In genomic region chr4:5160668-5161067, GRCh38 we compare ENCODE assay signal across 15 cellular contexts.
A peak's percentile ranks its signal among the peaks of the same experiment; 100 is the strongest.
DNase-seq lines count a peak whose midpoint lies in the region; ATAC-seq, FAIRE-seq and TF ChIP-seq lines count a peak whose summit lies in the region.
"Had no signal": no experiment of that assay in that cellular context is flagged by ENCODE, and none has a peak within 500 bp of the region (broad histone marks: within the 10 kb centered on the region; RNA-seq: fewer than 3 reads in every experiment).

No MANE protein-coding gene starts in this region.

- no peak overlapping the region for H3K23ac ChIP-seq in H1 (ENCODE audit: insufficient read length)
- H3K23ac ChIP-seq in neuronal stem cell (ENCODE audit: low read depth, low read length, poor library complexity) = no peak overlapping the region
- H3K23ac ChIP-seq in mesendoderm (ENCODE audit: low read length) = no peak overlapping the region

- H2BK120ac ChIP-seq in H1 (replicated peaks; ENCODE audit: low read depth, low read length) = no peak overlapping the region
- H2BK120ac ChIP-seq in neuronal stem cell (ENCODE audit: low read depth, low read length) = no peak overlapping the region
- H2BK120ac ChIP-seq in mesendoderm (ENCODE audit: low read depth, low read length) = no peak overlapping the region

- peak overlapping the region; percentile 3 for H4K8ac ChIP-seq in H1 (ENCODE audit: extremely low read depth, insufficient read depth, low read length)
- H4K8ac ChIP-seq in neuronal stem cell (ENCODE audit: low read depth, low read length) = no peak overlapping the region
- no peak overlapping the region for H4K8ac ChIP-seq in mesendoderm (ENCODE audit: low read depth, low read length)

- no peak overlapping the region for H2AK5ac ChIP-seq in H1 (ENCODE audit: low read depth, low read length)
- no peak overlapping the region for H2AK5ac ChIP-seq in neuronal stem cell (ENCODE audit: low read depth, low read length)
- H2AK5ac ChIP-seq in mesendoderm (ENCODE audit: low read length) = no peak overlapping the region

- no peaks in the 10 kb centered on the region for H3K9me3 Mint-ChIP-seq in CD4-positive, alpha-beta T cell
- H3K9me3 Mint-ChIP-seq: CD8-positive, alpha-beta T cell had no signal

- no peak overlapping the region for H2BK5ac ChIP-seq in H1 (ENCODE audit: low read depth, low read length)
- H2BK5ac ChIP-seq in neuronal stem cell (ENCODE audit: low read length) = no peak overlapping the region
- no peak overlapping the region for H2BK5ac ChIP-seq in mesendoderm (ENCODE audit: low read length)

- CTCF ChIA-PET in HEK293T (lab: Yijun Ruan, JAX) = no interaction called here
- CTCF ChIA-PET in H1 (lab: Charles Lee; ENCODE audit: partially characterized antibody) = no interaction called here
- CTCF ChIA-PET in CD4-positive, alpha-beta T cell (lab: Charles Lee) = no interaction called here

- TF ChIP-seq CTCF in H1 (IDR thresholded peaks at IDR 0.05; ENCODE audit: control extremely low read depth in 1 of 3, insufficient read depth in 1 of 3, low read depth in 1 of 3, low read length in 3 of 3) = no peak
- no peak for TF ChIP-seq CTCF in CD4-positive, alpha-beta T cell (IDR thresholded peaks at IDR 0.05)

- no peak for TF ChIP-seq EP300 in H1 (IDR thresholded peaks at IDR 0.05; ENCODE audit: borderline replicate concordance in 1 of 2, low read depth in 2 of 2, low read length in 2 of 2)

- H2AFZ ChIP-seq in H1 (ENCODE audit: low read length) = no peak overlapping the region
- H2AFZ ChIP-seq in neuronal stem cell (ENCODE audit: low read length) = no peak overlapping the region
- H2AFZ ChIP-seq: GM23248 had no signal

- H3K4me2 ChIP-seq in H1 (ENCODE audit: insufficient read depth in 1 of 2, low read depth in 2 of 2, low read length in 2 of 2) (no peak overlapping the region), neuronal stem cell (ENCODE audit: insufficient read depth, low read length, poor library complexity, severe bottlenecking) (no peak overlapping the region), mesendoderm (ENCODE audit: low read length) (no peak overlapping the region)

- no peak overlapping the region for H3K4me3 ChIP-seq in H1 (ENCODE audit: extremely low read depth in 1 of 4, insufficient read depth in 2 of 4, low read depth in 3 of 4, low read length in 4 of 4)
- no peak overlapping the region for H3K4me3 ChIP-seq in neuronal stem cell (ENCODE audit: low read length in 2 of 2)
- no peak overlapping the region for H3K4me3 ChIP-seq in mesendoderm (ENCODE audit: low read length)
- H3K4me3 ChIP-seq: GM23248, HAP-1 had no signal

- no peaks in the 10 kb centered on the region for H3K79me2 ChIP-seq in H1 (ENCODE audit: control insufficient read depth in 1 of 2, insufficient read depth in 2 of 2, low read length in 2 of 2)
- no peaks in the 10 kb centered on the region for H3K79me2 ChIP-seq in mesendoderm (ENCODE audit: control insufficient read depth, insufficient read depth, low read length)

- H3K4me1 ChIP-seq in H1 (replicated peaks in 1 of 4; ENCODE audit: control insufficient read depth in 3 of 4, insufficient read depth in 4 of 4, low read length in 3 of 4) (peaks cover 0 to 6% (median 5%) of the 10 kb centered on the region in 4 experiments; a peak in 6 of 7 replicates), neuronal stem cell (ENCODE audit: control insufficient read depth in 2 of 2, insufficient read depth in 1 of 2, low read depth in 1 of 2, low read length in 2 of 2) (peaks cover 0 to 11% of the 10 kb centered on the region in 2 donors), mesendoderm (ENCODE audit: control insufficient read depth, low read depth, low read length) (peaks cover 3% of the 10 kb centered on the region)
- H3K4me1 ChIP-seq: HAP-1 had no signal

- no peak overlapping the region for H2BK20ac ChIP-seq in H1 (ENCODE audit: low read length)

- intact Hi-C loops in CD4-positive, alpha-beta T cell (cut with DNase I, micrococcal nuclease) = no loop called here

- no peaks in the 10 kb centered on the region for H3K27me3 Mint-ChIP-seq in CD4-positive, alpha-beta T cell

- H3K4me1 Mint-ChIP-seq in CD4-positive, alpha-beta T cell (ENCODE audit: low read depth) = no peaks in the 10 kb centered on the region

- no peaks in the 10 kb centered on the region for H3K36me3 ChIP-seq in H1 (ENCODE audit: control insufficient read depth in 2 of 4, insufficient read depth in 4 of 4, low read length in 3 of 4)
- H3K36me3 ChIP-seq in neuronal stem cell (replicated peaks in 1 of 2; ENCODE audit: control insufficient read depth in 2 of 2, insufficient read depth in 2 of 2, low read length in 2 of 2) = no peaks in the 10 kb centered on the region
- no peaks in the 10 kb centered on the region for H3K36me3 ChIP-seq in mesendoderm (ENCODE audit: control insufficient read depth, insufficient read depth, low read length)
- H3K36me3 ChIP-seq: HAP-1 had no signal

- no peaks in the 10 kb centered on the region for H4K20me1 ChIP-seq in H1 (replicated peaks in 1 of 2; ENCODE audit: control insufficient read depth in 1 of 2, insufficient read depth in 2 of 2, low read length in 2 of 2)

- H4K91ac ChIP-seq in H1 (replicated peaks; ENCODE audit: insufficient read length, low read length) (no peak overlapping the region), neuronal stem cell (ENCODE audit: low read depth, low read length, poor library complexity) (no peak overlapping the region)

- no peak for FAIRE-seq in H1 (lab: Jason Lieb, UNC)
- FAIRE-seq: G401.6, GM12892 had no signal

- TF ChIP-seq RAD21 in H1 (IDR thresholded peaks at IDR 0.05 in 1 of 2, conservative IDR thresholded peaks at IDR 0.05 in 1 of 2; ENCODE audit: low read depth in 2 of 2, low read length in 2 of 2) = no peak

- H3K4ac ChIP-seq in H1 (replicated peaks; ENCODE audit: insufficient read length, low read depth, low read length) = no peak overlapping the region
- no peak overlapping the region for H3K4ac ChIP-seq in neuronal stem cell (ENCODE audit: low read length)
- no peak overlapping the region for H3K4ac ChIP-seq in mesendoderm (ENCODE audit: low read depth, low read length)

- no peaks in the 10 kb centered on the region for H3K9me3 ChIP-seq in H1 (ENCODE audit: insufficient read depth in 2 of 2, low read depth in 1 of 2, low read length in 1 of 2)
- peaks cover 0 to 3% of the 10 kb centered on the region in 2 donors for H3K9me3 ChIP-seq in neuronal stem cell (replicated peaks in 1 of 2; ENCODE audit: control insufficient read depth in 2 of 2, insufficient read depth in 1 of 2, low read depth in 1 of 2, low read length in 2 of 2)
- H3K9me3 ChIP-seq in CD4-positive, alpha-beta T cell (ENCODE audit: control insufficient read depth, low read length) = no peaks in the 10 kb centered on the region
- H3K9me3 ChIP-seq: Caco-2, HAP-1 had no signal

- DNase-seq in HEK293T (ENCODE audit: extremely low spot score) = peak; percentile 1
- DNase-seq in H1 (ENCODE audit: low read depth in 1 of 2, low spot score in 2 of 2) = no peak
- DNase-seq in neuronal stem cell (ENCODE audit: low spot score) = no peak
- no peak for DNase-seq in mesendoderm
- DNase-seq in CD4-positive, alpha-beta T cell = no peak
- DNase-seq in epidermal melanocyte (ENCODE audit: insufficient read length, low spot score) = no peak
- DNase-seq: C1 segment of cervical spinal cord; Caco-2; CD8-positive, alpha-beta T cell; DMS153; DND-41; GM23248 had no signal

- H3K18ac ChIP-seq in H1 (ENCODE audit: extremely low read depth, low read length) (no peak overlapping the region), neuronal stem cell (ENCODE audit: low read length) (peak overlapping the region; percentile 74), mesendoderm (ENCODE audit: low read length) (no peak overlapping the region)

- no peaks in the 10 kb centered on the region for H3K36me3 Mint-ChIP-seq in CD4-positive, alpha-beta T cell (ENCODE audit: low read depth)
- H3K36me3 Mint-ChIP-seq: CD8-positive, alpha-beta T cell had no signal

- H3K79me1 ChIP-seq in H1 (ENCODE audit: low read depth, low read length) (no peaks in the 10 kb centered on the region), neuronal stem cell (ENCODE audit: low read depth, low read length) (no peaks in the 10 kb centered on the region), mesendoderm (ENCODE audit: low read length) (no peaks in the 10 kb centered on the region)

- WGBS in H1 (ENCODE audit: extremely low coverage in 1 of 2, insufficient coverage in 1 of 2, insufficient read length in 1 of 2, insufficient replicate concordance in 2 of 2, low coverage in 1 of 2, low lambda C conversion rate in 2 of 2, missing lambda C conversion rate in 1 of 2), 2 experiments = 89% methylated on average over 4 of the region's 4 CpGs; no CpG with 5 or more reads in 1 of the 2 experiments
- WGBS in neuronal stem cell (ENCODE audit: extremely low coverage in 2 of 2, insufficient read length in 2 of 2, insufficient replicate concordance in 1 of 2), 2 donors = no CpG with 5 or more reads among the region's 4 CpGs
- no CpG with 5 or more reads among the region's 4 CpGs for WGBS in mesendoderm (ENCODE audit: extremely low coverage, insufficient coverage, low lambda C conversion rate)

- no peak overlapping the region for H2BK15ac ChIP-seq in H1 (ENCODE audit: low read length)
- H2BK15ac ChIP-seq in neuronal stem cell (ENCODE audit: low read length) = peak overlapping the region; percentile 16
- H2BK15ac ChIP-seq in mesendoderm (replicated peaks; ENCODE audit: low read depth) = no peak overlapping the region

- no peak overlapping the region for H3K9ac ChIP-seq in H1 (replicated peaks in 1 of 4; ENCODE audit: extremely low read depth in 1 of 4, low read depth in 3 of 4, low read length in 3 of 4)
- H3K9ac ChIP-seq in neuronal stem cell (ENCODE audit: low read depth, low read length, poor library complexity) = no peak overlapping the region
- H3K9ac ChIP-seq in mesendoderm (ENCODE audit: low read length) = no peak overlapping the region
- H3K9ac ChIP-seq: GM23248 had no signal

- no peak overlapping the region for H3K56ac ChIP-seq in H1 (replicated peaks; ENCODE audit: insufficient read length, low read depth, low read length)
- no peak overlapping the region for H3K56ac ChIP-seq in mesendoderm (ENCODE audit: low read length)

- H4K5ac ChIP-seq in H1 (ENCODE audit: insufficient read length, low read depth, low read length) (no peak overlapping the region), mesendoderm (ENCODE audit: low read length) (no peak overlapping the region)

- ATAC-seq in CD4-positive, alpha-beta T cell (ENCODE audit: poor library complexity) = no peak
- ATAC-seq: CD8-positive, alpha-beta T cell had no signal

- no peaks in the 10 kb centered on the region for H3K23me2 ChIP-seq in H1 (ENCODE audit: low read depth, low read length)

- H3K14ac ChIP-seq in H1 (ENCODE audit: insufficient read length) (no peak overlapping the region), neuronal stem cell (ENCODE audit: low read length) (no peak overlapping the region)

- H3K27ac ChIP-seq in H1 (ENCODE audit: low read depth, low read length) (no peak overlapping the region), neuronal stem cell (replicated peaks; ENCODE audit: low read length) (no peak overlapping the region), mesendoderm (ENCODE audit: low read depth, low read length) (no peak overlapping the region)
- H3K27ac ChIP-seq in CD4-positive, alpha-beta T cell (ENCODE audit: low read depth, low read length) = no peak overlapping the region
- H3K27ac ChIP-seq: GM23248 had no signal

- no peaks in the 10 kb centered on the region; a peak in 3 of 7 replicates for H3K27me3 ChIP-seq in H1 (replicated peaks in 1 of 4; ENCODE audit: control insufficient read depth in 3 of 4, extremely low read depth in 1 of 4, insufficient read depth in 3 of 4, low read length in 3 of 4)
- no peaks in the 10 kb centered on the region for H3K27me3 ChIP-seq in neuronal stem cell (ENCODE audit: control insufficient read depth in 3 of 3, insufficient read depth in 3 of 3, low read depth in 1 of 3, low read length in 3 of 3)
- no peaks in the 10 kb centered on the region for H3K27me3 ChIP-seq in mesendoderm (ENCODE audit: insufficient read depth, low read length, poor library complexity)
- no peaks in the 10 kb centered on the region for H3K27me3 ChIP-seq in CD4-positive, alpha-beta T cell (ENCODE audit: control insufficient read depth, insufficient read depth, low read length)

- POLR2A ChIA-PET in HEK293T (lab: Yijun Ruan, JAX) (no interaction called here), H1 (lab: Charles Lee; ENCODE audit: partially characterized antibody) (no interaction called here)
- POLR2A ChIA-PET in CD4-positive, alpha-beta T cell (lab: Charles Lee) = no interaction called here

- H3K4me3 Mint-ChIP-seq in CD4-positive, alpha-beta T cell = no peak overlapping the region
- H3K4me3 Mint-ChIP-seq: CD8-positive, alpha-beta T cell had no signal

- TF ChIP-seq POLR2A in H1 (IDR thresholded peaks at IDR 0.05; ENCODE audit: control extremely low read depth in 1 of 2, low read depth in 2 of 2, low read length in 2 of 2) = no peak

- H2BK12ac ChIP-seq in H1 (ENCODE audit: low read depth, low read length) = no peak overlapping the region
- no peak overlapping the region for H2BK12ac ChIP-seq in neuronal stem cell (ENCODE audit: low read length)

- no peak overlapping the region for H3K27ac Mint-ChIP-seq in CD4-positive, alpha-beta T cell
- H3K27ac Mint-ChIP-seq: CD8-positive, alpha-beta T cell had no signal
